In genomic region chr11:74627381-74627780, GRCh38 we compare ENCODE assay signal across 28 cellular contexts.
"Had no signal": no experiment of that assay in that cellular context is flagged by ENCODE, and none has a peak within 500 bp of the region (broad histone marks: within the 10 kb centered on the region; RNA-seq: fewer than 3 reads in every experiment).

No MANE protein-coding gene starts in this region.

- H3K4me3 Mint-ChIP-seq: activated CD4-positive, alpha-beta T cell treated with anti-CD3 and anti-CD28 coated beads, Interleukin-2, amount 10 ng/mL, durations not matched to agents 7 days and 5 days; activated naive CD4-positive, alpha-beta T cell treated with anti-CD3 and anti-CD28 coated beads, Interleukin-2, amount 50 U/mL, for 24 hours; naive thymus-derived CD8-positive, alpha-beta T cell; neural crest cell had no signal

- H3K27ac ChIP-seq: adrenal gland, epithelial cell of prostate, esophagus squamous epithelium, left lung, lower lobe of right lung, parathyroid adenoma, psoas muscle, sigmoid colon, thoracic aorta had no signal

- H3K27me3 Mint-ChIP-seq: activated CD4-positive, alpha-beta T cell treated with anti-CD3 and anti-CD28 coated beads, Interleukin-2, amount 10 ng/mL, durations not matched to agents 7 days and 5 days; activated naive CD4-positive, alpha-beta T cell treated with anti-CD3 and anti-CD28 coated beads, Interleukin-2, amount 50 U/mL, for 24 hours; naive thymus-derived CD8-positive, alpha-beta T cell had no signal

- H3K9ac ChIP-seq: parathyroid adenoma had no signal

- H3K4me1 Mint-ChIP-seq: activated CD4-positive, alpha-beta T cell treated with anti-CD3 and anti-CD28 coated beads, Interleukin-2, amount 10 ng/mL, durations not matched to agents 7 days and 5 days; activated naive CD4-positive, alpha-beta T cell treated with anti-CD3 and anti-CD28 coated beads, Interleukin-2, amount 50 U/mL, for 24 hours; naive thymus-derived CD8-positive, alpha-beta T cell; neural crest cell had no signal

- H3K4me3 ChIP-seq: adrenal gland, body of pancreas, esophagus squamous epithelium, left lung, lower lobe of right lung, psoas muscle, sigmoid colon, thoracic aorta had no signal

- FAIRE-seq: colon, small intestine, urothelium cell line had no signal

- H3K79me2 ChIP-seq: parathyroid adenoma had no signal

- DNase-seq: activated CD4-positive, alpha-beta T cell treated with anti-CD3 and anti-CD28 coated beads, Interleukin-2, amount 10 ng/mL, durations not matched to agents 7 days and 5 days; activated CD4-positive, CD25-positive, alpha-beta regulatory T cell; activated CD8-positive, alpha-beta memory T cell treated with anti-CD3 and anti-CD28 coated beads for 24 hours; activated gamma-delta T cell treated with Interleukin-2 at 50 U/mL for 16 hours; adrenal gland; aorta; body of pancreas; dermis blood vessel endothelial cell; effector CD4-positive, alpha-beta T cell; esophagus squamous epithelium; left lung; lower lobe of right lung; mesenchymal stem cell; naive thymus-derived CD8-positive, alpha-beta T cell; occipital lobe; psoas muscle; sigmoid colon; small intestine; stimulated activated CD4-positive, alpha-beta T cell treated with anti-CD3 and anti-CD28 coated beads, Interleukin-1b, Interleukin-23, amount 100 ng/mL, for 48 hours; stimulated activated naive CD4-positive, alpha-beta T cell; T-helper 1 cell had no signal

- H3K9me3 Mint-ChIP-seq: activated CD4-positive, alpha-beta T cell treated with anti-CD3 and anti-CD28 coated beads, Interleukin-2, amount 10 ng/mL, durations not matched to agents 7 days and 5 days; activated naive CD4-positive, alpha-beta T cell treated with anti-CD3 and anti-CD28 coated beads, Interleukin-2, amount 50 U/mL, for 24 hours; naive thymus-derived CD8-positive, alpha-beta T cell had no signal

- H3K27me3 ChIP-seq: adrenal gland, body of pancreas, esophagus squamous epithelium, left lung, sigmoid colon had no signal

- H3K36me3 ChIP-seq: adrenal gland, thoracic aorta had no signal

- H3K27ac Mint-ChIP-seq: activated CD4-positive, alpha-beta T cell treated with anti-CD3 and anti-CD28 coated beads, Interleukin-2, amount 10 ng/mL, durations not matched to agents 7 days and 5 days; activated naive CD4-positive, alpha-beta T cell treated with anti-CD3 and anti-CD28 coated beads, Interleukin-2, amount 50 U/mL, for 24 hours; naive thymus-derived CD8-positive, alpha-beta T cell had no signal

- H3K4me1 ChIP-seq: adrenal gland, body of pancreas, left lung, lower lobe of right lung, parathyroid adenoma, psoas muscle had no signal

- H3K9me3 ChIP-seq: adrenal gland, body of pancreas, esophagus squamous epithelium, left lung, lower lobe of right lung, psoas muscle, sigmoid colon, thoracic aorta had no signal

- ATAC-seq: left lung; lower lobe of right lung; naive thymus-derived CD8-positive, alpha-beta T cell; psoas muscle had no signal

- H2AFZ ChIP-seq: parathyroid adenoma had no signal
